1 cellular context compared by ENCODE assay signal in the genomic region with DNA sequence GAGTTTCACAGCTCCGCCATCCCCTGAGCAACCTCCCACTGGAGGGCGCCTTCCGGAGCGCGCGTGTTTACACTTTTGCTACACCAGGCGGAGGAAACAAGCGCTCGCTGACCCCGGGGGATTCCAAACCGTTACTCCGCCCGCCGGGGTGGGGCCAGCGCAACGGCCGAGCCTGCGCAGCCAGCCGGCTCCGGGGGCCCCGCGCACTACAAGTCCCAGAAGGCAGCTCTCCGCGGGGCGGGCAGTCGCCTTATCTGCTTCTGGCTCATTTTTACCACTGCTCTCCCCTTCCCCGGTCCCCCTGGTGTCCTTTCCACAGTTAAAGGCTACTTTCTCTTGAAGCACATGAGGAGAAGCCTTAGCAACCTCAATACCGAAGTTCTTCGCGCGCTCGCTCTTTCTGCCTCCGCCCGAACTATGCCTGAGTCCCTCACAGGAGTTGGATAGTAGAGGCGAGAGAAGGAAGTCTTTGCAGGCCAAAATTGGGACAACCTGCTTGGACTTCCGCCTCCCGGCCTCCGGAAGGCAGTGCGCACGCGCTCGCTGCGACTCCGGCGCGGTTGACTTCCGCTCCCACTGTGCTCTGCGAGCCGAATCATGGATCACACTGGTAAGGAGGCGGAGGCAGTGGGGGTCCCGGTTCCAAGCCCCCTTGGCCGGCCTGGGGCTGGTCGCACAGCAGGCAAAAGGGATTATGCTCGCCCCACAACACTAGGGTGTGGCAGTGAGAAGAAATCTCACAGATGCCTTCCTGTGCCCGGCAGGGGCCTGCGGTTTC.
TF ChIP-seq lines count a peak whose summit lies in the region.

A gene with protein sequence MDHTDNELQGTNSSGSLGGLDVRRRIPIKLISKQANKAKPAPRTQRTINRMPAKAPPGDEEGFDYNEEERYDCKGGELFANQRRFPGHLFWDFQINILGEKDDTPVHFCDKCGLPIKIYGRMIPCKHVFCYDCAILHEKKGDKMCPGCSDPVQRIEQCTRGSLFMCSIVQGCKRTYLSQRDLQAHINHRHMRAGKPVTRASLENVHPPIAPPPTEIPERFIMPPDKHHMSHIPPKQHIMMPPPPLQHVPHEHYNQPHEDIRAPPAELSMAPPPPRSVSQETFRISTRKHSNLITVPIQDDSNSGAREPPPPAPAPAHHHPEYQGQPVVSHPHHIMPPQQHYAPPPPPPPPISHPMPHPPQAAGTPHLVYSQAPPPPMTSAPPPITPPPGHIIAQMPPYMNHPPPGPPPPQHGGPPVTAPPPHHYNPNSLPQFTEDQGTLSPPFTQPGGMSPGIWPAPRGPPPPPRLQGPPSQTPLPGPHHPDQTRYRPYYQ (plus strand): TSS at position 576 of the 778 bp plus-strand sequence. CDS start 22 bp downstream, at position 598.

TF ChIP-seq in HepG2, 621 proteins besides CTCF, POLR2A, EP300 and RAD21 (continued from another document and continues in another):
- TF ChIP-seq, protein P1, sequence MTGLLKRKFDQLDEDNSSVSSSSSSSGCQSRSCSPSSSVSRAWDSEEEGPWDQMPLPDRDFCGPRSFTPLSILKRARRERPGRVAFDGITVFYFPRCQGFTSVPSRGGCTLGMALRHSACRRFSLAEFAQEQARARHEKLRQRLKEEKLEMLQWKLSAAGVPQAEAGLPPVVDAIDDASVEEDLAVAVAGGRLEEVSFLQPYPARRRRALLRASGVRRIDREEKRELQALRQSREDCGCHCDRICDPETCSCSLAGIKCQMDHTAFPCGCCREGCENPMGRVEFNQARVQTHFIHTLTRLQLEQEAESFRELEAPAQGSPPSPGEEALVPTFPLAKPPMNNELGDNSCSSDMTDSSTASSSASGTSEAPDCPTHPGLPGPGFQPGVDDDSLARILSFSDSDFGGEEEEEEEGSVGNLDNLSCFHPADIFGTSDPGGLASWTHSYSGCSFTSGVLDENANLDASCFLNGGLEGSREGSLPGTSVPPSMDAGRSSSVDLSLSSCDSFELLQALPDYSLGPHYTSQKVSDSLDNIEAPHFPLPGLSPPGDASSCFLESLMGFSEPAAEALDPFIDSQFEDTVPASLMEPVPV (CRISPR knock-in tag; IDR thresholded peaks at IDR 0.05) = no peak; the same call in 1 of the 2 replicates
- TF ChIP-seq CEBPG (CRISPR knock-in tag; IDR thresholded peaks at IDR 0.05) (0 out of 2 replicates have a peak, but pooled peaks have one; percentile 42), ZKSCAN1 (IDR thresholded peaks at IDR 0.05; ENCODE audit: low read length) (no peak), ZNF333 (CRISPR knock-in tag; IDR thresholded peaks at IDR 0.05; ENCODE audit: borderline replicate concordance) (peak; percentile 56; the same call in 1 of the 2 replicates), ZNF616 (CRISPR knock-in tag; IDR thresholded peaks at IDR 0.05; ENCODE audit: low read depth) (peak; percentile 51; the same call in 1 of the 2 replicates), RARG (CRISPR knock-in tag; IDR thresholded peaks at IDR 0.05; ENCODE audit: low read depth) (no peak), ZNF564 (CRISPR knock-in tag; IDR thresholded peaks at IDR 0.05) (peak; percentile 39; the same call in 1 of the 2 replicates), ZMYM4 (CRISPR knock-in tag; IDR thresholded peaks at IDR 0.05) (peak; percentile 89), ZNF24 (IDR thresholded peaks at IDR 0.05) (no peak), KLF16 (CRISPR knock-in tag; IDR thresholded peaks at IDR 0.05) (peak in 1 of 2 experiments; percentile 55; a peak in 1 of 4 replicates), SAFB2 (CRISPR knock-in tag; IDR thresholded peaks at IDR 0.05; ENCODE audit: borderline replicate concordance, low read depth) (no peak), ZNF709 (CRISPR knock-in tag; IDR thresholded peaks at IDR 0.05) (peak; percentile 79), HNRNPK (IDR thresholded peaks at IDR 0.05; ENCODE audit: low read depth, low read length, poor library complexity, severe bottlenecking) (no peak), ZNF563 (CRISPR knock-in tag; IDR thresholded peaks at IDR 0.05) (peak; percentile 80; the same call in 1 of the 2 replicates), ZZZ3 (CRISPR knock-in tag; IDR thresholded peaks at IDR 0.05; ENCODE audit: borderline replicate concordance) (0 out of 2 replicates have a peak, but pooled peaks have one; percentile 27), ZNF558 (CRISPR knock-in tag; IDR thresholded peaks at IDR 0.05; ENCODE audit: borderline replicate concordance) (0 out of 2 replicates have a peak, but pooled peaks have one; percentile 53), PHF8 (CRISPR knock-in tag; IDR thresholded peaks at IDR 0.05) (peak; percentile 96), RCOR2 (CRISPR knock-in tag; IDR thresholded peaks at IDR 0.05) (no peak), TRIM24 (CRISPR knock-in tag; IDR thresholded peaks at IDR 0.05) (0 out of 2 replicates have a peak, but pooled peaks have one; percentile 30), JARID2 (CRISPR knock-in tag; IDR thresholded peaks at IDR 0.05; ENCODE audit: insufficient replicate concordance) (no peak), MTA1 (CRISPR knock-in tag; IDR thresholded peaks at IDR 0.05; ENCODE audit: borderline replicate concordance) (peak; percentile 57; the same call in 1 of the 2 replicates), THAP11 (CRISPR knock-in tag; IDR thresholded peaks at IDR 0.05) (peak; percentile 97), AHR (CRISPR knock-in tag; IDR thresholded peaks at IDR 0.05) (0 out of 2 replicates have a peak, but pooled peaks have one; percentile 18), GABPB1 (CRISPR knock-in tag; IDR thresholded peaks at IDR 0.05) (peak; percentile 99), ZNF772 (CRISPR knock-in tag; IDR thresholded peaks at IDR 0.05) (peak; percentile 72), FOXP1 (IDR thresholded peaks at IDR 0.05) (peak; percentile 54), FOXP1 (CRISPR knock-in tag; IDR thresholded peaks at IDR 0.05) (peak; percentile 86), ZNF567 (CRISPR knock-in tag; IDR thresholded peaks at IDR 0.05; ENCODE audit: borderline replicate concordance) (no peak), ZNF232 (CRISPR knock-in tag; IDR thresholded peaks at IDR 0.05; ENCODE audit: borderline replicate concordance) (0 out of 2 replicates have a peak, but pooled peaks have one; percentile 59), KLF12 (CRISPR knock-in tag; IDR thresholded peaks at IDR 0.05; ENCODE audit: borderline replicate concordance) (no peak; the same call in 1 of the 2 replicates), SP5 (CRISPR knock-in tag; IDR thresholded peaks at IDR 0.05; ENCODE audit: borderline replicate concordance, low read depth) (no peak), RFXAP (CRISPR knock-in tag; IDR thresholded peaks at IDR 0.05; ENCODE audit: borderline replicate concordance) (0 out of 2 replicates have a peak, but pooled peaks have one; percentile 33), SKI (IDR thresholded peaks at IDR 0.05; ENCODE audit: partially characterized antibody) (no peak), ZC3H13 (CRISPR knock-in tag; IDR thresholded peaks at IDR 0.05) (no peak), XRCC5 (optimal IDR thresholded peaks at IDR 0.05; ENCODE audit: low read length) (peak; percentile 35)
- TF ChIP-seq, protein P2, sequence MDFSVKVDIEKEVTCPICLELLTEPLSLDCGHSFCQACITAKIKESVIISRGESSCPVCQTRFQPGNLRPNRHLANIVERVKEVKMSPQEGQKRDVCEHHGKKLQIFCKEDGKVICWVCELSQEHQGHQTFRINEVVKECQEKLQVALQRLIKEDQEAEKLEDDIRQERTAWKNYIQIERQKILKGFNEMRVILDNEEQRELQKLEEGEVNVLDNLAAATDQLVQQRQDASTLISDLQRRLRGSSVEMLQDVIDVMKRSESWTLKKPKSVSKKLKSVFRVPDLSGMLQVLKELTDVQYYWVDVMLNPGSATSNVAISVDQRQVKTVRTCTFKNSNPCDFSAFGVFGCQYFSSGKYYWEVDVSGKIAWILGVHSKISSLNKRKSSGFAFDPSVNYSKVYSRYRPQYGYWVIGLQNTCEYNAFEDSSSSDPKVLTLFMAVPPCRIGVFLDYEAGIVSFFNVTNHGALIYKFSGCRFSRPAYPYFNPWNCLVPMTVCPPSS (IDR thresholded peaks at IDR 0.05) = no peak
- TF ChIP-seq, protein P3, sequence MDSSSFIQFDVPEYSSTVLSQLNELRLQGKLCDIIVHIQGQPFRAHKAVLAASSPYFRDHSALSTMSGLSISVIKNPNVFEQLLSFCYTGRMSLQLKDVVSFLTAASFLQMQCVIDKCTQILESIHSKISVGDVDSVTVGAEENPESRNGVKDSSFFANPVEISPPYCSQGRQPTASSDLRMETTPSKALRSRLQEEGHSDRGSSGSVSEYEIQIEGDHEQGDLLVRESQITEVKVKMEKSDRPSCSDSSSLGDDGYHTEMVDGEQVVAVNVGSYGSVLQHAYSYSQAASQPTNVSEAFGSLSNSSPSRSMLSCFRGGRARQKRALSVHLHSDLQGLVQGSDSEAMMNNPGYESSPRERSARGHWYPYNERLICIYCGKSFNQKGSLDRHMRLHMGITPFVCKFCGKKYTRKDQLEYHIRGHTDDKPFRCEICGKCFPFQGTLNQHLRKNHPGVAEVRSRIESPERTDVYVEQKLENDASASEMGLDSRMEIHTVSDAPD (CRISPR knock-in tag; IDR thresholded peaks at IDR 0.05) = no peak; the same call in 1 of the 2 replicates
- TF ChIP-seq, protein P4, sequence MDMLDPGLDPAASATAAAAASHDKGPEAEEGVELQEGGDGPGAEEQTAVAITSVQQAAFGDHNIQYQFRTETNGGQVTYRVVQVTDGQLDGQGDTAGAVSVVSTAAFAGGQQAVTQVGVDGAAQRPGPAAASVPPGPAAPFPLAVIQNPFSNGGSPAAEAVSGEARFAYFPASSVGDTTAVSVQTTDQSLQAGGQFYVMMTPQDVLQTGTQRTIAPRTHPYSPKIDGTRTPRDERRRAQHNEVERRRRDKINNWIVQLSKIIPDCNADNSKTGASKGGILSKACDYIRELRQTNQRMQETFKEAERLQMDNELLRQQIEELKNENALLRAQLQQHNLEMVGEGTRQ (IDR thresholded peaks at IDR 0.05; ENCODE audit: low read depth, low read length) = no peak
- TF ChIP-seq, protein P4 (CRISPR knock-in tag; IDR thresholded peaks at IDR 0.05; ENCODE audit: borderline replicate concordance) = no peak
- TF ChIP-seq, protein P5, sequence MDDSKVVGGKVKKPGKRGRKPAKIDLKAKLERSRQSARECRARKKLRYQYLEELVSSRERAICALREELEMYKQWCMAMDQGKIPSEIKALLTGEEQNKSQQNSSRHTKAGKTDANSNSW (CRISPR knock-in tag; IDR thresholded peaks at IDR 0.05; ENCODE audit: borderline replicate concordance) = no peak; the same call in 1 of the 2 replicates
- TF ChIP-seq, protein P6, sequence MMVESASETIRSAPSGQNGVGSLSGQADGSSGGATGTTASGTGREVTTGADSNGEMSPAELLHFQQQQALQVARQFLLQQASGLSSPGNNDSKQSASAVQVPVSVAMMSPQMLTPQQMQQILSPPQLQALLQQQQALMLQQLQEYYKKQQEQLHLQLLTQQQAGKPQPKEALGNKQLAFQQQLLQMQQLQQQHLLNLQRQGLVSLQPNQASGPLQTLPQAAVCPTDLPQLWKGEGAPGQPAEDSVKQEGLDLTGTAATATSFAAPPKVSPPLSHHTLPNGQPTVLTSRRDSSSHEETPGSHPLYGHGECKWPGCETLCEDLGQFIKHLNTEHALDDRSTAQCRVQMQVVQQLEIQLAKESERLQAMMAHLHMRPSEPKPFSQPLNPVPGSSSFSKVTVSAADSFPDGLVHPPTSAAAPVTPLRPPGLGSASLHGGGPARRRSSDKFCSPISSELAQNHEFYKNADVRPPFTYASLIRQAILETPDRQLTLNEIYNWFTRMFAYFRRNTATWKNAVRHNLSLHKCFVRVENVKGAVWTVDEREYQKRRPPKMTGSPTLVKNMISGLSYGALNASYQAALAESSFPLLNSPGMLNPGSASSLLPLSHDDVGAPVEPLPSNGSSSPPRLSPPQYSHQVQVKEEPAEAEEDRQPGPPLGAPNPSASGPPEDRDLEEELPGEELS (CRISPR knock-in tag; IDR thresholded peaks at IDR 0.05) = peak; percentile 93
- TF ChIP-seq, protein P7, sequence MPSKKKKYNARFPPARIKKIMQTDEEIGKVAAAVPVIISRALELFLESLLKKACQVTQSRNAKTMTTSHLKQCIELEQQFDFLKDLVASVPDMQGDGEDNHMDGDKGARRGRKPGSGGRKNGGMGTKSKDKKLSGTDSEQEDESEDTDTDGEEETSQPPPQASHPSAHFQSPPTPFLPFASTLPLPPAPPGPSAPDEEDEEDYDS (CRISPR knock-in tag; IDR thresholded peaks at IDR 0.05) = no peak
- TF ChIP-seq, protein P8, sequence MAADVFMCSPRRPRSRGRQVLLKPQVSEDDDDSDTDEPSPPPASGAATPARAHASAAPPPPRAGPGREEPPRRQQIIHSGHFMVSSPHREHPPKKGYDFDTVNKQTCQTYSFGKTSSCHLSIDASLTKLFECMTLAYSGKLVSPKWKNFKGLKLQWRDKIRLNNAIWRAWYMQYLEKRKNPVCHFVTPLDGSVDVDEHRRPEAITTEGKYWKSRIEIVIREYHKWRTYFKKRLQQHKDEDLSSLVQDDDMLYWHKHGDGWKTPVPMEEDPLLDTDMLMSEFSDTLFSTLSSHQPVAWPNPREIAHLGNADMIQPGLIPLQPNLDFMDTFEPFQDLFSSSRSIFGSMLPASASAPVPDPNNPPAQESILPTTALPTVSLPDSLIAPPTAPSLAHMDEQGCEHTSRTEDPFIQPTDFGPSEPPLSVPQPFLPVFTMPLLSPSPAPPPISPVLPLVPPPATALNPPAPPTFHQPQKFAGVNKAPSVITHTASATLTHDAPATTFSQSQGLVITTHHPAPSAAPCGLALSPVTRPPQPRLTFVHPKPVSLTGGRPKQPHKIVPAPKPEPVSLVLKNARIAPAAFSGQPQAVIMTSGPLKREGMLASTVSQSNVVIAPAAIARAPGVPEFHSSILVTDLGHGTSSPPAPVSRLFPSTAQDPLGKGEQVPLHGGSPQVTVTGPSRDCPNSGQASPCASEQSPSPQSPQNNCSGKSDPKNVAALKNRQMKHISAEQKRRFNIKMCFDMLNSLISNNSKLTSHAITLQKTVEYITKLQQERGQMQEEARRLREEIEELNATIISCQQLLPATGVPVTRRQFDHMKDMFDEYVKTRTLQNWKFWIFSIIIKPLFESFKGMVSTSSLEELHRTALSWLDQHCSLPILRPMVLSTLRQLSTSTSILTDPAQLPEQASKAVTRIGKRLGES (CRISPR knock-in tag; IDR thresholded peaks at IDR 0.05; ENCODE audit: borderline replicate concordance) = no peak
- TF ChIP-seq, protein P9, sequence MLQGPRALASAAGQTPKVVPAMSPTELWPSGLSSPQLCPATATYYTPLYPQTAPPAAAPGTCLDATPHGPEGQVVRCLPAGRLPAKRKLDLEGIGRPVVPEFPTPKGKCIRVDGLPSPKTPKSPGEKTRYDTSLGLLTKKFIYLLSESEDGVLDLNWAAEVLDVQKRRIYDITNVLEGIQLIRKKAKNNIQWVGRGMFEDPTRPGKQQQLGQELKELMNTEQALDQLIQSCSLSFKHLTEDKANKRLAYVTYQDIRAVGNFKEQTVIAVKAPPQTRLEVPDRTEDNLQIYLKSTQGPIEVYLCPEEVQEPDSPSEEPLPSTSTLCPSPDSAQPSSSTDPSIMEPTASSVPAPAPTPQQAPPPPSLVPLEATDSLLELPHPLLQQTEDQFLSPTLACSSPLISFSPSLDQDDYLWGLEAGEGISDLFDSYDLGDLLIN (CRISPR knock-in tag; IDR thresholded peaks at IDR 0.05; ENCODE audit: borderline replicate concordance) = no peak
